In the genomic region with DNA sequence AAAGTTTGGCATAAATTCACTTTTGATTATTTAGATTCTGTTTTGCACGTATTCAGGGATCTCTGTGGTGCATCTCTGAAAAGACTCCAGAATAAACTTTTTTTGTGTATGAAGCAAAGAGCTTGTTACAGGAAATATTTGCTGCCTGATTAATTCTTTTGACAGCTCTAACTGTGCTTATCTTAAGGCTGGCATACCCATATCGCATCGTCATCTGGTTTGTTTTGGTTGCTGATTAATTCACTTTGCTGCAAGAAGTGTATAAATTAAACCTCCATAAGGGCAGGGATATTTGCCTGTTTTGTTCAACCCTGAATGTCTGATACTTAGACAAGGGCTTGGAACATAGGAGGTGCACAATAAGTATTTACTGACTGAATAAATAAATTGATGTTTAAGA, we compare ENCODE assay signal across 33 cellular contexts. TPM values are rescaled to one million over a fixed set of nuclear protein-coding genes. Genes with fewer than 3 reads are reported as not detected.
A peak's percentile ranks its signal among the peaks of the same experiment; 100 is the strongest.
DNase-seq lines count a peak whose midpoint lies in the region; ATAC-seq and TF ChIP-seq lines count a peak whose summit lies in the region.
"Had no signal": no experiment of that assay in that cellular context is flagged by ENCODE, and none has a peak within 500 bp of the region (broad histone marks: within the 10 kb centered on the region; RNA-seq: fewer than 3 reads in every experiment).

No MANE protein-coding gene starts in this region.

- 75% methylated on average over 3 of the region's 3 CpGs for WGBS in esophagus muscularis mucosa

- H3K4me3 Mint-ChIP-seq in activated CD8-positive, alpha-beta memory T cell treated with anti-CD3 and anti-CD28 coated beads, Interleukin-2, amount 10 ng/mL, durations not matched to agents 7 days and 5 days: no peak overlapping the region
- H3K4me3 Mint-ChIP-seq: CD4-positive, CD25-positive, alpha-beta regulatory T cell; naive thymus-derived CD8-positive, alpha-beta T cell; stimulated activated naive CD8-positive, alpha-beta T cell treated with anti-CD3 and anti-CD28 coated beads, Interleukin-15, amount 100 ng/mL, for 72 hours; T-helper 2 cell treated with Interferon-gamma antibody and Interleukin-4, amounts not matched to agents 5 μg/mL and 100 μg/mL, for 36 hours had no signal

- no peaks in the 10 kb centered on the region for H3K4me1 ChIP-seq in esophagus muscularis mucosa
- H3K4me1 ChIP-seq: breast epithelium, colonic mucosa, HAP-1, vagina had no signal

- no peaks in the 10 kb centered on the region for H3K36me3 ChIP-seq in brain microvascular endothelial cell (replicated peaks)
- H3K36me3 ChIP-seq in esophagus muscularis mucosa: no peaks in the 10 kb centered on the region
- H3K36me3 ChIP-seq: breast epithelium, colonic mucosa, HAP-1, vagina, WERI-Rb-1 had no signal

- no peaks in the 10 kb centered on the region for H3K9me3 ChIP-seq in esophagus muscularis mucosa
- H3K9me3 ChIP-seq: breast epithelium, colonic mucosa, HAP-1, vagina had no signal

- H3K27ac ChIP-seq in brain microvascular endothelial cell (no peak overlapping the region), esophagus muscularis mucosa (replicated peaks in 1 of 4) (no peak overlapping the region)
- H3K27ac ChIP-seq: 22Rv1, breast epithelium, colonic mucosa, PC-9, vagina, WERI-Rb-1 had no signal

- in situ Hi-C loops in brain microvascular endothelial cell (cut with HindIII; ENCODE audit: low pct_ligation_motif_present, low sequenced_read_pairs): no loop called here

- peaks cover 50% of the 10 kb centered on the region for H3K4me1 Mint-ChIP-seq in activated CD8-positive, alpha-beta memory T cell treated with anti-CD3 and anti-CD28 coated beads, Interleukin-2, amount 10 ng/mL, durations not matched to agents 7 days and 5 days

- TF ChIP-seq CTCF in brain microvascular endothelial cell (IDR thresholded peaks at IDR 0.05; ENCODE audit: low read depth, low read length, missing control alignments) (no peak), fibroblast of villous mesenchyme (IDR thresholded peaks at IDR 0.05; ENCODE audit: insufficient read depth, low read depth, low read length) (no peak), esophagus muscularis mucosa (IDR thresholded peaks at IDR 0.05) (no peak)

- intact Hi-C loops in head of caudate nucleus (cut with DNase I) (no loop called here), esophagus muscularis mucosa (cut with DNase I) (no loop called here)

- H3K4me3 ChIP-seq in brain microvascular endothelial cell (ENCODE audit: low read depth, low read length) (no peak overlapping the region), fibroblast of villous mesenchyme (ENCODE audit: low read depth, low read length) (no peak overlapping the region), esophagus muscularis mucosa (no peak overlapping the region)
- H3K4me3 ChIP-seq: breast epithelium, colonic mucosa, HAP-1, PC-9, vagina had no signal

- ATAC-seq in activated CD8-positive, alpha-beta memory T cell treated with anti-CD3 and anti-CD28 coated beads, Interleukin-2, amount 10 ng/mL, durations not matched to agents 7 days and 5 days: no peak
- no peak for ATAC-seq in HG02938 (IDR thresholded peaks at IDR 0.05; ENCODE audit: unreplicated experiment)
- ATAC-seq: naive thymus-derived CD8-positive, alpha-beta T cell; stimulated activated naive CD8-positive, alpha-beta T cell treated with anti-CD3 and anti-CD28 coated beads, Interleukin-15, amount 100 ng/mL, for 72 hours had no signal

- H3K27ac Mint-ChIP-seq in activated CD8-positive, alpha-beta memory T cell treated with anti-CD3 and anti-CD28 coated beads, Interleukin-2, amount 10 ng/mL, durations not matched to agents 7 days and 5 days: no peak overlapping the region
- H3K27ac Mint-ChIP-seq: CD4-positive, CD25-positive, alpha-beta regulatory T cell; stimulated activated naive CD8-positive, alpha-beta T cell treated with anti-CD3 and anti-CD28 coated beads, Interleukin-15, amount 100 ng/mL, for 72 hours had no signal

- peaks cover 14% of the 10 kb centered on the region for H3K36me3 Mint-ChIP-seq in activated CD8-positive, alpha-beta memory T cell treated with anti-CD3 and anti-CD28 coated beads, Interleukin-2, amount 10 ng/mL, durations not matched to agents 7 days and 5 days
- H3K36me3 Mint-ChIP-seq: CD4-positive, CD25-positive, alpha-beta regulatory T cell; naive thymus-derived CD8-positive, alpha-beta T cell had no signal

- no peaks in the 10 kb centered on the region for H3K27me3 ChIP-seq in brain microvascular endothelial cell (replicated peaks)
- no peaks in the 10 kb centered on the region for H3K27me3 ChIP-seq in esophagus muscularis mucosa
- H3K27me3 ChIP-seq: breast epithelium, colonic mucosa, vagina had no signal

- DNase-seq in DMS 273 (lab: John Stamatoyannopoulos, UW; ENCODE audit: unreplicated experiment) (peak; percentile 17), DMS 273 treated with DMSO at 0.1 percent for 48 hours (lab: John Stamatoyannopoulos, UW) (no peak), brain microvascular endothelial cell (peak; percentile 28), fibroblast of villous mesenchyme (ENCODE audit: low read depth) (peak; percentile 30), head of caudate nucleus (no peak), esophagus muscularis mucosa (ENCODE audit: extremely low spot score) (no peak)
- no peak for DNase-seq in activated CD8-positive, alpha-beta memory T cell treated with anti-CD3 and anti-CD28 coated beads, Interleukin-2, amount 10 ng/mL, durations not matched to agents 7 days and 5 days
- DNase-seq: activated CD4-positive, alpha-beta T cell treated with anti-CD3 and anti-CD28 coated beads for 48 hours; activated naive CD4-positive, alpha-beta T cell; activated T-cell treated with anti-CD3 and anti-CD28 coated beads, Interleukin-2, amount 50 U/mL, for 48 hours; CD4-positive, CD25-positive, alpha-beta regulatory T cell; colonic mucosa; effector memory CD4-positive, alpha-beta T cell; kidney; naive thymus-derived CD8-positive, alpha-beta T cell; NCI-H1092 treated with DMSO at 0.1 percent for 48 hours; NCI-H187 treated with DMSO at 0.1 percent for 48 hours; NCI-H2171 treated with DMSO at 0.1 percent for 48 hours; NCI-H524 treated with DMSO at 0.1 percent for 48 hours; NK-92 treated with Interleukin-12 subunit alpha and Interleukin-12 subunit beta, amount 100 ng/mL, for 24 hours; occipital lobe; PC-9; SHP77; small intestine; stimulated activated naive CD8-positive, alpha-beta T cell treated with anti-CD3 and anti-CD28 coated beads, Interleukin-15, amount 100 ng/mL, for 72 hours; WERI-Rb-1 had no signal

- TF ChIP-seq EP300 in esophagus muscularis mucosa (IDR thresholded peaks at IDR 0.05): no peak

- no peaks in the 10 kb centered on the region for H3K27me3 Mint-ChIP-seq in activated CD8-positive, alpha-beta memory T cell treated with anti-CD3 and anti-CD28 coated beads, Interleukin-2, amount 10 ng/mL, durations not matched to agents 7 days and 5 days
- H3K27me3 Mint-ChIP-seq: stimulated activated naive CD8-positive, alpha-beta T cell treated with anti-CD3 and anti-CD28 coated beads, Interleukin-15, amount 100 ng/mL, for 72 hours had no signal

- H3K9me3 Mint-ChIP-seq in activated CD8-positive, alpha-beta memory T cell treated with anti-CD3 and anti-CD28 coated beads, Interleukin-2, amount 10 ng/mL, durations not matched to agents 7 days and 5 days (ENCODE audit: low read depth): peaks cover 5% of the 10 kb centered on the region
- H3K9me3 Mint-ChIP-seq: naive thymus-derived CD8-positive, alpha-beta T cell had no signal

- CTCF ChIA-PET in activated CD8-positive, alpha-beta memory T cell treated with anti-CD3 and anti-CD28 coated beads, Interleukin-2, amount 10 ng/mL, durations not matched to agents 7 days and 5 days (lab: Charles Lee): no interaction called here

- TF ChIP-seq POLR2A in esophagus muscularis mucosa (IDR thresholded peaks at IDR 0.05; ENCODE audit: low read depth): no peak

RNA-seq across cellular contexts. Expression of a gene that starts 17.5 kb away (rescaled TPM):
- total RNA-seq in fibroblast of villous mesenchyme: 29.6 and 35.8 TPM in 2 replicates
- 10 to 100 TPM; 14.3 to 46.3 TPM for total RNA-seq in activated CD8-positive, alpha-beta memory T cell treated with anti-CD3 and anti-CD28 coated beads, Interleukin-2, amount 10 ng/mL, durations not matched to agents 7 days and 5 days
- 10 to 100 TPM in 2 of 4 donors, 1 to 10 TPM in 2; 5.5 to 13.1 (median 8.6) TPM for total RNA-seq in esophagus muscularis mucosa
- total RNA-seq: G401 had no signal

Comparison
In these comparisons a context has a peak if more than half of its experiments do, and no peak if none do; other contexts are left out.
1. DNase-seq: peak in DMS 273 (single experiment), brain microvascular endothelial cell (single experiment) and fibroblast of villous mesenchyme (single experiment); none in DMS 273 treated with DMSO at 0.1 percent for 48 hours (single experiment), activated CD8-positive, alpha-beta memory T cell treated with anti-CD3 and anti-CD28 coated beads, Interleukin-2, amount 10 ng/mL, durations not matched to agents 7 days and 5 days (single experiment), head of caudate nucleus (0 of 42) and esophagus muscularis mucosa (single experiment).